In genomic region chr19:54463531-54464043, GRCh38 we compare ENCODE assay signal across 1 cellular context.
TF ChIP-seq lines count a peak whose summit lies in the region.

TSS of gene LENG9 (minus strand) at chr19:54463778. CDS start at chr19:54463526, 252 bp downstream.

TF ChIP-seq in K562, 482 proteins besides CTCF, POLR2A, EP300 and RAD21 (continued from another document and continues in another):
- TF ChIP-seq ZNF280B (CRISPR knock-in tag; IDR thresholded peaks at IDR 0.05) (no peak), NELFE (IDR thresholded peaks at IDR 0.05; ENCODE audit: insufficient read depth, insufficient read length) (no peak), SNIP1 (IDR thresholded peaks at IDR 0.05; ENCODE audit: low read depth) (no peak), E2F6 (IDR thresholded peaks at IDR 0.05; ENCODE audit: borderline replicate concordance in 1 of 2, extremely low read depth in 1 of 2, insufficient read depth in 1 of 2, insufficient read length in 1 of 2, low read depth in 1 of 2, low read length in 1 of 2, poor library complexity in 1 of 2, severe bottlenecking in 1 of 2) (peak; percentile 73 to 86), CXXC5 (CRISPR knock-in tag; IDR thresholded peaks at IDR 0.05) (peak; percentile 49; the same call in 1 of the 2 replicates), STAT6 (CRISPR knock-in tag; IDR thresholded peaks at IDR 0.05) (no peak), CREM (IDR thresholded peaks at IDR 0.05; ENCODE audit: low read depth) (peak; percentile 46; the same call in 1 of the 2 replicates), GTF3C2 (IDR thresholded peaks at IDR 0.05; ENCODE audit: borderline replicate concordance, extremely low read depth, insufficient read length) (no peak), MAFF (IDR thresholded peaks at IDR 0.05; ENCODE audit: low read length) (no peak), PHF8 (IDR thresholded peaks at IDR 0.05; ENCODE audit: borderline replicate concordance, low read length) (peak; percentile 74; the same call in 1 of the 2 replicates), HDAC3 (IDR thresholded peaks at IDR 0.05; ENCODE audit: borderline replicate concordance, partially characterized antibody) (no peak), ZNF766 (CRISPR knock-in tag; conservative IDR thresholded peaks at IDR 0.05) (no peak), TRIM28 (IDR thresholded peaks at IDR 0.05) (no peak), CCNT2 (IDR thresholded peaks at IDR 0.05; ENCODE audit: borderline replicate concordance, extremely low read depth, insufficient read length, low read depth, low read length) (peak; percentile 4), PPARD (CRISPR knock-in tag; IDR thresholded peaks at IDR 0.05) (no peak), NFRKB (IDR thresholded peaks at IDR 0.05; ENCODE audit: low read depth) (no peak), MAZ (CRISPR knock-in tag; conservative IDR thresholded peaks at IDR 0.05 in 1 of 2, IDR thresholded peaks at IDR 0.05 in 1 of 2) (peak in 1 of 2 experiments; percentile 42; a peak in 2 of 4 replicates), NKRF (IDR thresholded peaks at IDR 0.05; ENCODE audit: borderline replicate concordance) (no peak), CHD7 (IDR thresholded peaks at IDR 0.05; ENCODE audit: low read depth, low read length) (no peak), FOXJ3 (CRISPR knock-in tag; IDR thresholded peaks at IDR 0.05) (no peak), HDGF (IDR thresholded peaks at IDR 0.05) (no peak), ELF1 (tag; IDR thresholded peaks at IDR 0.05) (no peak), ELF4 (CRISPR knock-in tag; IDR thresholded peaks at IDR 0.05) (no peak), CC2D1A (IDR thresholded peaks at IDR 0.05) (no peak), TEAD1 (CRISPR knock-in tag; IDR thresholded peaks at IDR 0.05) (peak in 1 of 2 experiments; percentile 29; a peak in 1 of 4 replicates), CEBPG (CRISPR knock-in tag; IDR thresholded peaks at IDR 0.05) (peak; percentile 29; the same call in 1 of the 2 replicates), CEBPG (tag; conservative IDR thresholded peaks at IDR 0.05 in 1 of 2, IDR thresholded peaks at IDR 0.05 in 1 of 2) (no peak)
